ENCODE assay signal across 8 cellular contexts in the genomic region with DNA sequence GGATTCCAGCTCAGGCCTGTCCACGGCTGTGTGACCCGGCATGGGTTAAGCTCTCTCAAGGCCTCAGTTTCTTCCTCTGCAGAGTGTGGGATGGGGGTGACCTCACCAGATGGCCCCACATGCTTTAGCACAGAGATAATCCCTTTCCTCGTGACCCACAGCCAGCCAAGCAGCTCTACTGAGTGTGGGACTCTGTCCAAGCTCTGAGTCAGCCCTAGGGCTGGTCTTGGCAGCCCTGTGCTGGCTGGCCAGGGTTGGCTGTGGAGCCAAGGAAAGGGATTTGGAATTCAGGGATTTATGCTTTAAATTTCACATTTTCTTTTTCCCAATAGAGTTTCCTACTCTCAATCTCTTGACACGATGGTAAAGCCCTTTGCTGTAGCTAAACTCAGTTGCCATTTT. TPM values are rescaled to one million over a fixed set of nuclear protein-coding genes. Genes with fewer than 3 reads are reported as not detected.
DNase-seq lines count a peak whose midpoint lies in the region; FAIRE-seq lines count a peak whose summit lies in the region.

No MANE protein-coding gene starts in this region.

- H3K27me3 ChIP-seq in adipocyte (replicated peaks; ENCODE audit: control insufficient read depth, insufficient read depth, low read length): no peaks in the 10 kb centered on the region

- FAIRE-seq in GM19239 (lab: Jason Lieb, UNC): no peak

- peak overlapping the region; percentile 12 for H3K4me3 ChIP-seq in adipocyte (ENCODE audit: low read length)

- DNase-seq in GM04503 (ENCODE audit: low read depth) (peak; percentile 92), adipocyte (ENCODE audit: low read depth) (peak; percentile 97), cardiac septum (ENCODE audit: low spot score) (peak; percentile 91), putamen (ENCODE audit: low spot score) (peak; percentile 87), GM19239 (ENCODE audit: insufficient read length, low spot score) (no peak), Kasumi-1 (lab: John Stamatoyannopoulos, UW) (no peak), DMS114 treated with DMSO at 0.1 percent for 48 hours (lab: John Stamatoyannopoulos, UW; ENCODE audit: unreplicated experiment) (no peak), NCI-H524 (lab: John Stamatoyannopoulos, UW) (no peak)

- intact Hi-C loops in cardiac septum (cut with DNase I): loop anchor here (2.0 kb wide), 1 partner anchor 13 kb away; no protein-coding TSS in a partner anchor

- H3K9me3 ChIP-seq in adipocyte (ENCODE audit: control insufficient read depth, low read length): no peaks in the 10 kb centered on the region

- peak overlapping the region; percentile 79 for H3K9ac ChIP-seq in adipocyte (ENCODE audit: low read length)

- peaks cover 41% of the 10 kb centered on the region for H3K4me1 ChIP-seq in adipocyte (ENCODE audit: control insufficient read depth, insufficient read depth, low read length)

- peaks cover 4% of the 10 kb centered on the region for H3K36me3 ChIP-seq in adipocyte (ENCODE audit: control insufficient read depth, insufficient read depth, low read length, severe bottlenecking)

RNA-seq across cellular contexts. Expression of a gene that starts 19.7 kb away (rescaled TPM):
- 19.8 TPM for total RNA-seq in cardiac septum

RNA-seq across cellular contexts. Expression of a gene that starts 56.8 kb away (rescaled TPM):
- 129 TPM for total RNA-seq in cardiac septum

Comparison
In these comparisons a context has a peak if more than half of its experiments do, and no peak if none do; other contexts are left out.
1. DNase-seq: peak in GM04503 (single experiment), adipocyte (single experiment), cardiac septum (single experiment) and putamen (single experiment); none in GM19239 (single experiment), Kasumi-1 (0 of 2), DMS114 treated with DMSO at 0.1 percent for 48 hours (single experiment) and NCI-H524 (0 of 2).